23 cellular contexts compared by ENCODE assay signal in the genomic region with DNA sequence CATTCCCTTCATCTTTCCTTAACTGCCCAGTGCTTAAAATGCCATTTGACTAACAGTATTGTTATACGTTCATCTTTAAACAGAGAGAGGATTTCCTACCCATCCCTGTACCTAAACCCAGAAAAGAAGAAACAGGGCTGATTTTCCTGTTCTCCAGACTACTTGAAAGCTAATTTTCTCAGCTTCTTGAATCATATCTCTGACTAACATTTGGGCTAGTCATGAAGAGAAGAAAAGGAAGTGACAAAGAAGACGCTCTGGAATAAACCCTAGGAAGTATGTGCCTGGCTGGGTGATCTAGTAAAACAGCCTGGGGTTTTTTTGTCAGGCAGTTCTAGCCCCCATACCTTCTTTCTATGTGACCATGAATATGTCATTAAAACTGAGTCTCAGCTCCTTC. TPM values are rescaled to one million over a fixed set of nuclear protein-coding genes. Genes with fewer than 3 reads are reported as not detected.
A peak's percentile ranks its signal among the peaks of the same experiment; 100 is the strongest.
DNase-seq lines count a peak whose midpoint lies in the region; ATAC-seq and TF ChIP-seq lines count a peak whose summit lies in the region.
"Had no signal": no experiment of that assay in that cellular context is flagged by ENCODE, and none has a peak within 500 bp of the region (broad histone marks: within the 10 kb centered on the region; RNA-seq: fewer than 3 reads in every experiment).

No MANE protein-coding gene starts in this region.

- intact Hi-C loops in activated T-helper 1 cell treated with anti-CD3 and anti-CD28 coated beads, Interleukin-12 subunit alpha, Interleukin-12 subunit beta, Interleukin-2, Interleukin-4 antibody, amounts not matched to agents 30 ng/mL and 10 ng/mL and 1 ng/mL, durations not matched to agents 14 hours and 24 hours and 36 hours (cut with micrococcal nuclease): no loop called here

- H3K27ac Mint-ChIP-seq in activated T-helper 1 cell treated with anti-CD3 and anti-CD28 coated beads, Interleukin-12 subunit alpha, Interleukin-12 subunit beta, Interleukin-2, Interleukin-4 antibody, amounts not matched to agents 30 ng/mL and 10 ng/mL and 1 ng/mL, durations not matched to agents 14 hours and 24 hours and 36 hours: no peak overlapping the region
- H3K27ac Mint-ChIP-seq in WTC11: no peak overlapping the region

- peaks cover 7% of the 10 kb centered on the region for H3K27me3 Mint-ChIP-seq in activated T-helper 1 cell treated with anti-CD3 and anti-CD28 coated beads, Interleukin-12 subunit alpha, Interleukin-12 subunit beta, Interleukin-2, Interleukin-4 antibody, amounts not matched to agents 30 ng/mL and 10 ng/mL and 1 ng/mL, durations not matched to agents 14 hours and 24 hours and 36 hours (ENCODE audit: insufficient read depth)
- no peaks in the 10 kb centered on the region for H3K27me3 Mint-ChIP-seq in WTC11 (ENCODE audit: low read depth)

- peak; percentile 98 for ATAC-seq in foreskin keratinocyte
- ATAC-seq in WTC11: no peak
- ATAC-seq: gastroesophageal sphincter, sciatic nerve had no signal

- no peak overlapping the region for H3K4me3 ChIP-seq in adipocyte (ENCODE audit: low read length)
- H3K4me3 ChIP-seq: gastroesophageal sphincter, HAP-1, ovary, stomach, upper lobe of left lung had no signal

- H3K4me1 ChIP-seq in adipocyte (ENCODE audit: control insufficient read depth, insufficient read depth, low read length): peaks cover 21% of the 10 kb centered on the region
- H3K4me1 ChIP-seq in foreskin keratinocyte: peaks cover 28% of the 10 kb centered on the region
- H3K4me1 ChIP-seq: gastroesophageal sphincter, HAP-1, stomach had no signal

- H3K36me3 ChIP-seq in adipocyte (ENCODE audit: control insufficient read depth, insufficient read depth, low read length, severe bottlenecking): no peaks in the 10 kb centered on the region
- H3K36me3 ChIP-seq: gastroesophageal sphincter, HAP-1, ovary, stomach, upper lobe of left lung had no signal

- no peaks in the 10 kb centered on the region for H3K9me3 ChIP-seq in adipocyte (ENCODE audit: control insufficient read depth, low read length)
- H3K9me3 ChIP-seq: gastroesophageal sphincter, HAP-1, ovary, stomach, upper lobe of left lung had no signal

- CTCF ChIA-PET in WTC11 (lab: Charles Lee): no interaction called here

- H3K4me1 Mint-ChIP-seq in activated T-helper 1 cell treated with anti-CD3 and anti-CD28 coated beads, Interleukin-12 subunit alpha, Interleukin-12 subunit beta, Interleukin-2, Interleukin-4 antibody, amounts not matched to agents 30 ng/mL and 10 ng/mL and 1 ng/mL, durations not matched to agents 14 hours and 24 hours and 36 hours (ENCODE audit: low read depth): no peaks in the 10 kb centered on the region
- no peaks in the 10 kb centered on the region for H3K4me1 Mint-ChIP-seq in WTC11

- DNase-seq in CD1c-positive myeloid dendritic cell (ENCODE audit: extremely low spot score) (peak; percentile 17), HT1080 (ENCODE audit: low read depth) (peak; percentile 75), adipocyte (ENCODE audit: low read depth) (peak; percentile 40), foreskin keratinocyte (peak in 1 of 2 donors; percentile 73), NCI-H446 (lab: John Stamatoyannopoulos, UW) (no peak), WTC11 (ENCODE audit: low spot score) (no peak), DMS114 treated with DMSO at 0.1 percent for 48 hours (lab: John Stamatoyannopoulos, UW; ENCODE audit: unreplicated experiment) (no peak)
- DNase-seq in activated T-helper 1 cell treated with anti-CD3 and anti-CD28 coated beads, Interleukin-12 subunit alpha, Interleukin-12 subunit beta, Interleukin-2, Interleukin-4 antibody, amounts not matched to agents 30 ng/mL and 10 ng/mL and 1 ng/mL, durations not matched to agents 14 hours and 24 hours and 36 hours (ENCODE audit: low spot score): no peak
- DNase-seq: activated CD4-positive, alpha-beta T cell treated with anti-CD3 and anti-CD28 coated beads, Interleukin-2, amount 50 U/mL, for 1 hour; activated CD8-positive, alpha-beta memory T cell treated with anti-CD3 and anti-CD28 coated beads, Interleukin-2, amount 50 U/mL, for 48 hours; activated gamma-delta T cell; anterior cingulate cortex; NCI-H1092 treated with DMSO at 0.1 percent for 48 hours; NCI-H2081; NCI-H69; ovary; stomach; upper lobe of left lung had no signal

- POLR2A ChIA-PET in WTC11 (lab: Charles Lee): no interaction called here

- no peak overlapping the region for H3K27ac ChIP-seq in foreskin keratinocyte
- H3K27ac ChIP-seq: gastroesophageal sphincter, KMS-11, ovary, stomach, upper lobe of left lung had no signal

- H3K27me3 ChIP-seq in adipocyte (replicated peaks; ENCODE audit: control insufficient read depth, insufficient read depth, low read length) (no peaks in the 10 kb centered on the region), foreskin keratinocyte (no peaks in the 10 kb centered on the region)
- H3K27me3 ChIP-seq: gastroesophageal sphincter, ovary, stomach, upper lobe of left lung had no signal

- H3K9ac ChIP-seq in adipocyte (ENCODE audit: low read length): peak overlapping the region; percentile 30
- H3K9ac ChIP-seq: KMS-11 had no signal

- TF ChIP-seq CTCF in foreskin keratinocyte (conservative IDR thresholded peaks at IDR 0.05) (no peak), WTC11 (IDR thresholded peaks at IDR 0.05) (no peak)

- H3K36me3 Mint-ChIP-seq in activated T-helper 1 cell treated with anti-CD3 and anti-CD28 coated beads, Interleukin-12 subunit alpha, Interleukin-12 subunit beta, Interleukin-2, Interleukin-4 antibody, amounts not matched to agents 30 ng/mL and 10 ng/mL and 1 ng/mL, durations not matched to agents 14 hours and 24 hours and 36 hours (ENCODE audit: low read depth): no peaks in the 10 kb centered on the region
- no peaks in the 10 kb centered on the region for H3K36me3 Mint-ChIP-seq in WTC11

- no peak overlapping the region for H3K4me3 Mint-ChIP-seq in activated T-helper 1 cell treated with anti-CD3 and anti-CD28 coated beads, Interleukin-12 subunit alpha, Interleukin-12 subunit beta, Interleukin-2, Interleukin-4 antibody, amounts not matched to agents 30 ng/mL and 10 ng/mL and 1 ng/mL, durations not matched to agents 14 hours and 24 hours and 36 hours
- H3K4me3 Mint-ChIP-seq in WTC11: no peak overlapping the region

- no peaks in the 10 kb centered on the region for H3K9me3 Mint-ChIP-seq in activated T-helper 1 cell treated with anti-CD3 and anti-CD28 coated beads, Interleukin-12 subunit alpha, Interleukin-12 subunit beta, Interleukin-2, Interleukin-4 antibody, amounts not matched to agents 30 ng/mL and 10 ng/mL and 1 ng/mL, durations not matched to agents 14 hours and 24 hours and 36 hours
- H3K9me3 Mint-ChIP-seq in WTC11: no peaks in the 10 kb centered on the region

TF ChIP-seq in WTC11, 78 proteins besides CTCF, POLR2A, EP300 and RAD21:
- TF ChIP-seq, protein P1, sequence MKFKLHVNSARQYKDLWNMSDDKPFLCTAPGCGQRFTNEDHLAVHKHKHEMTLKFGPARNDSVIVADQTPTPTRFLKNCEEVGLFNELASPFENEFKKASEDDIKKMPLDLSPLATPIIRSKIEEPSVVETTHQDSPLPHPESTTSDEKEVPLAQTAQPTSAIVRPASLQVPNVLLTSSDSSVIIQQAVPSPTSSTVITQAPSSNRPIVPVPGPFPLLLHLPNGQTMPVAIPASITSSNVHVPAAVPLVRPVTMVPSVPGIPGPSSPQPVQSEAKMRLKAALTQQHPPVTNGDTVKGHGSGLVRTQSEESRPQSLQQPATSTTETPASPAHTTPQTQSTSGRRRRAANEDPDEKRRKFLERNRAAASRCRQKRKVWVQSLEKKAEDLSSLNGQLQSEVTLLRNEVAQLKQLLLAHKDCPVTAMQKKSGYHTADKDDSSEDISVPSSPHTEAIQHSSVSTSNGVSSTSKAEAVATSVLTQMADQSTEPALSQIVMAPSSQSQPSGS (CRISPR knock-in tag; IDR thresholded peaks at IDR 0.05; ENCODE audit: borderline replicate concordance, low read depth): no peak
- TF ChIP-seq ESRRA (CRISPR knock-in tag; IDR thresholded peaks at IDR 0.05; ENCODE audit: borderline replicate concordance): no peak

RNA-seq across cellular contexts. Expression of a gene that starts 44.8 kb away (rescaled TPM):
- total RNA-seq in HT1080 (2014; rRNA removed; shearing (Covaris generic)): 0.08 TPM in 1 of 2 replicates, not detected in the other
- polyA plus RNA-seq in HT1080 (2015; cell fraction: cytosol; rRNA removed): 0.08 and 0.09 TPM in 2 replicates
- 0.01 and 0.06 TPM in 2 replicates for polyA plus RNA-seq in HT1080 (2015; cell fraction: nucleus; rRNA removed)
- 0.11 TPM in 1 of 2 replicates, not detected in the other for total RNA-seq in foreskin keratinocyte
- 0.23 TPM in 1 of 2 replicates, not detected in the other for polyA plus RNA-seq in foreskin keratinocyte
- not detected in 2 replicates for total RNA-seq in activated T-helper 1 cell treated with anti-CD3 and anti-CD28 coated beads, Interleukin-12 subunit alpha, Interleukin-12 subunit beta, Interleukin-2, Interleukin-4 antibody, amounts not matched to agents 30 ng/mL and 10 ng/mL and 1 ng/mL, durations not matched to agents 14 hours and 24 hours and 36 hours
- 3.2 to 3.9 TPM (median 3.3 TPM) in 3 replicates for total RNA-seq in WTC11 (2021)
- total RNA-seq: OCI-LY7 had no signal

Comparison
In these comparisons a context has a peak if more than half of its experiments do, and no peak if none do; other contexts are left out.
1. DNase-seq: peak in CD1c-positive myeloid dendritic cell (single experiment), HT1080 (single experiment) and adipocyte (single experiment); none in activated T-helper 1 cell treated with anti-CD3 and anti-CD28 coated beads, Interleukin-12 subunit alpha, Interleukin-12 subunit beta, Interleukin-2, Interleukin-4 antibody, amounts not matched to agents 30 ng/mL and 10 ng/mL and 1 ng/mL, durations not matched to agents 14 hours and 24 hours and 36 hours (single experiment), NCI-H446 (0 of 2), WTC11 (single experiment) and DMS114 treated with DMSO at 0.1 percent for 48 hours (single experiment).